Comparison of ENCODE assay signal across 9 cellular contexts in genomic region chr10:69450395-69450794, GRCh38. TPM values are rescaled to one million over a fixed set of nuclear protein-coding genes. Genes with fewer than 3 reads are reported as not detected.
DNase-seq lines count a peak whose midpoint lies in the region; ATAC-seq, FAIRE-seq and TF ChIP-seq lines count a peak whose summit lies in the region.
"Not testable (repeated sequence)": the region's sequence is repeated elsewhere in the genome, so short reads cannot be mapped to it uniquely, and the experiment has no call there.
"Had no signal": no experiment of that assay in that cellular context is flagged by ENCODE, and none has a peak within 500 bp of the region (broad histone marks: within the 10 kb centered on the region; RNA-seq: fewer than 3 reads in every experiment).

No MANE protein-coding gene starts in this region.

- peak overlapping the region; percentile 8 for H3K27ac ChIP-seq in HUES48 (ENCODE audit: low read depth, low read length)
- peak overlapping the region; percentile 79 to 82 for H3K27ac ChIP-seq in breast epithelium
- H3K27ac ChIP-seq in esophagus squamous epithelium, result peak overlapping the region; percentile 67 to 84 (median 82)
- not testable (repeated sequence) for H3K27ac ChIP-seq in HepG2 (ENCODE audit: extremely low read length, insufficient read depth, low read length)
- H3K27ac ChIP-seq in small intestine (ENCODE audit: low read depth in 1 of 2, low read length in 1 of 2), result peak overlapping the region; percentile 82 to 94

- not testable (repeated sequence) for H3K4me1 ChIP-seq in HUES48 (ENCODE audit: control insufficient read depth, insufficient read depth, low read length); breast epithelium; small intestine (ENCODE audit: control insufficient read depth in 2 of 2, insufficient read depth in 1 of 2, low read depth in 1 of 2, low read length in 1 of 2)
- peaks cover 36 to 94% (median 46%) of the 10 kb centered on the region in 3 donors for H3K4me1 ChIP-seq in esophagus squamous epithelium
- H3K4me1 ChIP-seq in HepG2 (ENCODE audit: insufficient read depth, low read length), result peaks cover 56% of the 10 kb centered on the region

- DNase-seq in T-helper 17 cell; breast epithelium (ENCODE audit: low spot score in 2 of 2); esophagus squamous epithelium (lab: John Stamatoyannopoulos, UW); HepG2 (ENCODE audit: low spot score); nephron progenitor cell; small intestine: not testable (repeated sequence)

- H3K79me2 ChIP-seq in HepG2 (ENCODE audit: insufficient read depth, low read length), result not testable (repeated sequence)

- POLR2A ChIA-PET in HepG2 (lab: Yijun Ruan, JAX), result interaction anchor here (1.0 kb wide), 1 partner anchor 8 kb away, joined by 3 read pairs; no protein-coding TSS in a partner anchor

- not testable (repeated sequence) for H3K9ac ChIP-seq in HUES48 (ENCODE audit: low read depth, low read length); HepG2 (ENCODE audit: insufficient read depth, low read depth, low read length)

- not testable (repeated sequence) for H4K20me1 ChIP-seq in HepG2 (ENCODE audit: insufficient read depth, low read length)

- peak overlapping the region; percentile 91 for H3K4me3 Mint-ChIP-seq in T-helper 17 cell
- peak overlapping the region; percentile 77 for H3K4me3 Mint-ChIP-seq in nephron progenitor cell

- peaks cover 32% of the 10 kb centered on the region for H3K27me3 ChIP-seq in HUES48 (ENCODE audit: control insufficient read depth, insufficient read depth, low read length)
- H3K27me3 ChIP-seq in breast epithelium; esophagus squamous epithelium; HepG2 (ENCODE audit: control insufficient read depth in 1 of 2, insufficient read depth in 2 of 2, low read length in 2 of 2); small intestine (ENCODE audit: control insufficient read depth in 2 of 2, insufficient read depth in 2 of 2, low read length in 2 of 2): not testable (repeated sequence)

- not testable (repeated sequence) for BruUV-seq in HepG2 (replicated peaks; lab: Mats Ljungman, UMichigan)

- TF ChIP-seq POLR2A in breast epithelium (IDR thresholded peaks at IDR 0.05); esophagus squamous epithelium (IDR thresholded peaks at IDR 0.05); HepG2 (IDR thresholded peaks at IDR 0.05; ENCODE audit: insufficient read depth in 1 of 2, low read depth in 2 of 2, low read length in 2 of 2): not testable (repeated sequence)

- CTCF ChIA-PET in HepG2 (lab: Yijun Ruan, JAX; ENCODE audit: low intra/inter-chr PET ratio, low total read pairs), result interaction anchor here (1.2 kb wide), 1 partner anchor 41 kb away, joined by 4 read pairs; no protein-coding TSS in a partner anchor

- not testable (repeated sequence) for TF ChIP-seq RAD21 in HepG2 (CRISPR knock-in tag; IDR thresholded peaks at IDR 0.05)

- peaks cover 43% of the 10 kb centered on the region for H3K4me1 Mint-ChIP-seq in T-helper 17 cell
- peaks cover 48% of the 10 kb centered on the region for H3K4me1 Mint-ChIP-seq in nephron progenitor cell

- WGBS in esophagus squamous epithelium, 2 donors, result 79 to 93% methylated on average over 10 to 14 of the region's 16 CpGs
- WGBS in HepG2 (ENCODE audit: low lambda C conversion rate), result 92% methylated on average over 16 of the region's 16 CpGs
- 73 to 85% (median 75%) methylated on average over 16 of the region's 16 CpGs for WGBS in small intestine, 3 donors

- H3K36me3 Mint-ChIP-seq in T-helper 17 cell (ENCODE audit: low read depth); nephron progenitor cell (ENCODE audit: low read depth): not testable (repeated sequence)

- not testable (repeated sequence) for H3K9me3 Mint-ChIP-seq in nephron progenitor cell

- not testable (repeated sequence) for H3K9me3 ChIP-seq in HUES48 (ENCODE audit: control insufficient read depth, insufficient read depth, low read length); T-helper 17 cell (ENCODE audit: control insufficient read depth, low read length, poor library complexity, severe bottlenecking); breast epithelium; esophagus squamous epithelium; HepG2 (ENCODE audit: low read length); small intestine (ENCODE audit: control insufficient read depth, low read depth)

- peak overlapping the region; percentile 88; the same call in 1 of the 2 replicates for H3K4me3 ChIP-seq in HUES48 (ENCODE audit: low read depth, low read length)
- H3K4me3 ChIP-seq in breast epithelium; esophagus squamous epithelium; HepG2 (replicated peaks in 1 of 3; ENCODE audit: insufficient read depth in 1 of 3, low read depth in 2 of 3, low read length in 3 of 3); small intestine (ENCODE audit: low read depth in 1 of 2, low read length in 2 of 2): not testable (repeated sequence)

- ATAC-seq in T-helper 17 cell, HepG2: not testable (repeated sequence)

- not testable (repeated sequence) for H3K36me3 ChIP-seq in HUES48 (ENCODE audit: control insufficient read depth, insufficient read depth, low read length); breast epithelium; esophagus squamous epithelium; HepG2 (replicated peaks in 1 of 2; ENCODE audit: control insufficient read depth in 1 of 2, insufficient read depth in 2 of 2, low read length in 2 of 2); small intestine (ENCODE audit: control insufficient read depth in 2 of 2, insufficient read depth in 2 of 2, low read length in 2 of 2)

- not testable (repeated sequence) for H3K27me3 Mint-ChIP-seq in T-helper 17 cell
- H3K27me3 Mint-ChIP-seq in nephron progenitor cell (ENCODE audit: low read depth, poor library complexity), result peaks cover 36% of the 10 kb centered on the region

- in situ Hi-C loops in HepG2 (cut with HindIII; ENCODE audit: extremely low pct_ligation_motif_present, low pct_unique_long_range_greater_than_20kb), result not testable (repeated sequence)

- not testable (repeated sequence) for TF ChIP-seq CTCF in breast epithelium (IDR thresholded peaks at IDR 0.05); esophagus squamous epithelium (IDR thresholded peaks at IDR 0.05); HepG2 (CRISPR knock-in tag; IDR thresholded peaks at IDR 0.05); nephron progenitor cell (IDR thresholded peaks at IDR 0.05)

- peak overlapping the region; percentile 95; the same call in 1 of the 2 replicates for H3K4me2 ChIP-seq in HepG2 (ENCODE audit: low read depth, low read length)

- H2AFZ ChIP-seq in HepG2 (ENCODE audit: low read length), result peak overlapping the region; percentile 90

- H3K27ac Mint-ChIP-seq in T-helper 17 cell, result peak overlapping the region; percentile 82
- H3K27ac Mint-ChIP-seq in nephron progenitor cell, result not testable (repeated sequence)

- not testable (repeated sequence) for TF ChIP-seq EP300 in HepG2 (IDR thresholded peaks at IDR 0.05; ENCODE audit: low read depth in 2 of 2, low read length in 2 of 2); HepG2 (CRISPR knock-in tag; IDR thresholded peaks at IDR 0.05; ENCODE audit: borderline replicate concordance)

- intact Hi-C loops in breast epithelium (cut with DNase I; ENCODE audit: low total_unique reads); esophagus squamous epithelium (cut with DNase I); HepG2 (cut with micrococcal nuclease; ENCODE audit: unreplicated experiment): not testable (repeated sequence)

- FAIRE-seq in HepG2 (lab: Jason Lieb, UNC); small intestine (lab: Jason Lieb, UNC): not testable (repeated sequence)

RNA-seq across cellular contexts. Expression of gene TSPAN15, which starts 0.9 kb away (rescaled TPM):
- 10 to 100 TPM; 20.3 to 28.7 TPM for total RNA-seq in T-helper 17 cell
- 10 to 100 TPM; 53.3 to 89.5 (median 65.0) TPM for total RNA-seq in breast epithelium
- 10 to 100 TPM in 3 of 4 donors, 1 to 10 TPM in 1; 3.6 to 24.0 (median 18.5) TPM for total RNA-seq in esophagus squamous epithelium
- total RNA-seq in HepG2 (2016; rRNA removed; fragmentation: Illumina TruSeq; extraction: Trizol), result 0.27 and 0.34 TPM in 2 replicates
- 0.61 and 0.88 TPM in 2 replicates for total RNA-seq in HepG2 (2016; cell fraction: cytosol; rRNA removed; fragmentation: Illumina TruSeq; extraction: Trizol; ENCODE audit: low read depth)
- 0.28 TPM in 2 replicates for total RNA-seq in HepG2 (2016; cell fraction: insoluble cytoplasmic fraction; rRNA removed; fragmentation: Illumina TruSeq; extraction: Trizol)
- total RNA-seq in HepG2 (2016; cell fraction: membrane; rRNA removed; fragmentation: Illumina TruSeq; extraction: Trizol), result 0.62 and 0.80 TPM in 2 replicates
- total RNA-seq in HepG2 (2016; cell fraction: nucleus; rRNA removed; fragmentation: Illumina TruSeq; extraction: Trizol), result 0.28 and 1.2 TPM in 2 replicates
- polyA plus RNA-seq in HepG2 (2011; rRNA removed), result 3.2 and 5.1 TPM in 2 replicates
- polyA plus RNA-seq in HepG2 (2011; cell fraction: cytosol; rRNA removed), result 5.3 and 5.4 TPM in 2 replicates
- 2.8 and 3.1 TPM in 2 replicates for polyA plus RNA-seq in HepG2 (2011; cell fraction: nucleus; rRNA removed)
- 3.9 and 5.4 TPM in 2 replicates for polyA plus RNA-seq in HepG2 (2012)
- polyA plus RNA-seq in HepG2 (2016; cell fraction: cytosol; fragmentation: Illumina TruSeq; extraction: Trizol; ENCODE audit: low read depth), result 0.62 and 0.84 TPM in 2 replicates
- polyA plus RNA-seq in HepG2 (2016; cell fraction: insoluble cytoplasmic fraction; fragmentation: Illumina TruSeq; extraction: Trizol; ENCODE audit: low read depth), result 0.35 and 0.72 TPM in 2 replicates
- 0.59 and 0.94 TPM in 2 replicates for polyA plus RNA-seq in HepG2 (2016; cell fraction: membrane; fragmentation: Illumina TruSeq; extraction: Trizol; ENCODE audit: low read depth)
- polyA plus RNA-seq in HepG2 (2016; cell fraction: nucleus; fragmentation: Illumina TruSeq; extraction: Trizol; ENCODE audit: insufficient read depth, low read depth), result 1.5 and 2.6 TPM in 2 replicates
- polyA minus RNA-seq in HepG2 (2011; rRNA and poly(A)+ RNA removed; ENCODE audit: low replicate concordance), result 7.5 and 42.0 TPM in 2 replicates
- 1.6 and 1.8 TPM in 2 replicates for polyA minus RNA-seq in HepG2 (2011; cell fraction: cytosol; rRNA and poly(A)+ RNA removed)
- 2.8 and 3.5 TPM in 2 replicates for polyA minus RNA-seq in HepG2 (2011; cell fraction: nucleus; rRNA and poly(A)+ RNA removed)
- 10 to 100 TPM; 43.2 to 72.1 (median 47.0) TPM for polyA plus RNA-seq in small intestine

RNA-seq across cellular contexts. Expression of gene TACR2, which starts 33.7 kb away (rescaled TPM):
- not detected for total RNA-seq in T-helper 17 cell
- total RNA-seq in breast epithelium, result 1 to 10 TPM in 1 of 3 donors, under 1 TPM in 2; 0.66 to 3.2 (median 0.73) TPM
- 10 to 100 TPM in 1 of 4 donors, 1 to 10 TPM in 2, under 1 TPM in 1; 0.72 to 24.0 (median 4.4) TPM for total RNA-seq in esophagus squamous epithelium
- not detected in 2 replicates for total RNA-seq in HepG2 (2016; rRNA removed; fragmentation: Illumina TruSeq; extraction: Trizol)
- not detected in 2 replicates for total RNA-seq in HepG2 (2016; cell fraction: cytosol; rRNA removed; fragmentation: Illumina TruSeq; extraction: Trizol; ENCODE audit: low read depth)
- not detected in 2 replicates for total RNA-seq in HepG2 (2016; cell fraction: insoluble cytoplasmic fraction; rRNA removed; fragmentation: Illumina TruSeq; extraction: Trizol)
- not detected in 2 replicates for total RNA-seq in HepG2 (2016; cell fraction: membrane; rRNA removed; fragmentation: Illumina TruSeq; extraction: Trizol)
- total RNA-seq in HepG2 (2016; cell fraction: nucleus; rRNA removed; fragmentation: Illumina TruSeq; extraction: Trizol), result not detected in 2 replicates
- polyA plus RNA-seq in HepG2 (2011; rRNA removed), result 0.04 TPM in 1 of 2 replicates, not detected in the other
- polyA plus RNA-seq in HepG2 (2011; cell fraction: cytosol; rRNA removed), result 0.03 TPM in 2 replicates
- polyA plus RNA-seq in HepG2 (2011; cell fraction: nucleus; rRNA removed), result not detected in 2 replicates
- not detected in 2 replicates for polyA plus RNA-seq in HepG2 (2012)
- polyA plus RNA-seq in HepG2 (2016; cell fraction: cytosol; fragmentation: Illumina TruSeq; extraction: Trizol; ENCODE audit: low read depth), result not detected in 2 replicates
- not detected in 2 replicates for polyA plus RNA-seq in HepG2 (2016; cell fraction: insoluble cytoplasmic fraction; fragmentation: Illumina TruSeq; extraction: Trizol; ENCODE audit: low read depth)
- not detected in 2 replicates for polyA plus RNA-seq in HepG2 (2016; cell fraction: membrane; fragmentation: Illumina TruSeq; extraction: Trizol; ENCODE audit: low read depth)
- not detected in 2 replicates for polyA plus RNA-seq in HepG2 (2016; cell fraction: nucleus; fragmentation: Illumina TruSeq; extraction: Trizol; ENCODE audit: insufficient read depth, low read depth)
- 0.48 TPM in 1 of 2 replicates, not detected in the other for polyA minus RNA-seq in HepG2 (2011; rRNA and poly(A)+ RNA removed; ENCODE audit: low replicate concordance)
- not detected in 2 replicates for polyA minus RNA-seq in HepG2 (2011; cell fraction: cytosol; rRNA and poly(A)+ RNA removed)
- not detected in 2 replicates for polyA minus RNA-seq in HepG2 (2011; cell fraction: nucleus; rRNA and poly(A)+ RNA removed)
- 1 to 10 TPM in 1 of 3 donors, under 1 TPM in 1, not detected in 1; 0.81 to 4.0 TPM for polyA plus RNA-seq in small intestine
- total RNA-seq: activated B cell treated with CpG ODN at 0.5 μM for 24 hours; CD4-positive, alpha-beta T cell had no signal
